21 cellular contexts compared by ENCODE assay signal in genomic region chr2:167702227-167702626, GRCh38.
DNase-seq lines count a peak whose midpoint lies in the region; ATAC-seq, FAIRE-seq and TF ChIP-seq lines count a peak whose summit lies in the region.
"Had no signal": no experiment of that assay in that cellular context is flagged by ENCODE, and none has a peak within 500 bp of the region (broad histone marks: within the 10 kb centered on the region; RNA-seq: fewer than 3 reads in every experiment).

No MANE protein-coding gene starts in this region.

- H3K9me1 ChIP-seq in K562 (ENCODE audit: control insufficient read depth, insufficient read depth, low read length) = no peaks in the 10 kb centered on the region

- H3K4me3 ChIP-seq in HepG2 (replicated peaks in 1 of 3; ENCODE audit: insufficient read depth in 1 of 3, low read depth in 2 of 3, low read length in 3 of 3) (no peak overlapping the region), right lobe of liver (no peak overlapping the region), K562 (no peak overlapping the region), OCI-LY7 (ENCODE audit: low read depth, low read length, poor library complexity, severe bottlenecking) (no peak overlapping the region)
- H3K4me3 ChIP-seq: A549; BLaER1 treated with 17β-estradiol and CSF1 and Interleukin-3, amounts not matched to agents 10 nM and 100 nM had no signal

- TF ChIP-seq EP300 in HepG2 (IDR thresholded peaks at IDR 0.05; ENCODE audit: low read depth in 2 of 2, low read length in 2 of 2) (no peak), HepG2 (CRISPR knock-in tag; IDR thresholded peaks at IDR 0.05; ENCODE audit: borderline replicate concordance) (no peak), K562 (IDR thresholded peaks at IDR 0.05; ENCODE audit: low read length) (no peak)

- no peaks in the 10 kb centered on the region for H3K9me3 Mint-ChIP-seq in nephron
- H3K9me3 Mint-ChIP-seq: CD4-positive, alpha-beta T cell; CD8-positive, alpha-beta T cell had no signal

- intact Hi-C loops in HepG2 (cut with micrococcal nuclease; ENCODE audit: unreplicated experiment) (no loop called here), right lobe of liver (cut with DNase I) (no loop called here), K562 (cut with micrococcal nuclease) (no loop called here), OCI-LY7 (cut with micrococcal nuclease; ENCODE audit: unreplicated experiment) (no loop called here)

- FAIRE-seq in HepG2 (lab: Jason Lieb, UNC) (no peak), K562 (lab: Jason Lieb, UNC) (no peak)
- FAIRE-seq: A549, D721Med, G401.6, GM12891, GM19239 had no signal

- H3K4me1 ChIP-seq in HepG2 (ENCODE audit: insufficient read depth, low read length) = peaks cover 5% of the 10 kb centered on the region; the same call in 1 of the 2 replicates
- H3K4me1 ChIP-seq in right lobe of liver = peaks cover 0 to 4% (median 0%) of the 10 kb centered on the region in 4 donors
- H3K4me1 ChIP-seq in K562 (replicated peaks in 1 of 2; ENCODE audit: control insufficient read depth in 2 of 2, insufficient read depth in 2 of 2, low read length in 2 of 2) = no peaks in the 10 kb centered on the region
- H3K4me1 ChIP-seq in OCI-LY7 (ENCODE audit: insufficient read depth, low read length, poor library complexity, severe bottlenecking) = no peaks in the 10 kb centered on the region
- H3K4me1 ChIP-seq: A549, Caco-2 had no signal

- H3K27me3 Mint-ChIP-seq in nephron (ENCODE audit: low read depth) = no peaks in the 10 kb centered on the region
- H3K27me3 Mint-ChIP-seq: B cell; CD4-positive, alpha-beta T cell had no signal

- H3K36me3 ChIP-seq in HepG2 (replicated peaks in 1 of 2; ENCODE audit: control insufficient read depth in 1 of 2, insufficient read depth in 2 of 2, low read length in 2 of 2) = no peaks in the 10 kb centered on the region
- no peaks in the 10 kb centered on the region for H3K36me3 ChIP-seq in right lobe of liver
- H3K36me3 ChIP-seq in K562 (ENCODE audit: control insufficient read depth, insufficient read depth, low read length) = no peaks in the 10 kb centered on the region
- no peaks in the 10 kb centered on the region for H3K36me3 ChIP-seq in OCI-LY7 (ENCODE audit: insufficient read depth, low read length)
- H3K36me3 ChIP-seq: BLaER1 treated with 17β-estradiol and CSF1 and Interleukin-3, amounts not matched to agents 10 nM and 100 nM had no signal

- in situ Hi-C loops in HepG2 (cut with HindIII; ENCODE audit: extremely low pct_ligation_motif_present, low pct_unique_long_range_greater_than_20kb) (no loop called here), K562 (cut with MboI) (no loop called here)

- no peaks in the 10 kb centered on the region for H3K9me2 ChIP-seq in OCI-LY7 (ENCODE audit: insufficient read depth, low read length)

- CTCF ChIA-PET in HepG2 (lab: Yijun Ruan, JAX; ENCODE audit: low intra/inter-chr PET ratio, low total read pairs) (no interaction called here), K562 (lab: Yijun Ruan, JAX; ENCODE audit: low intra/inter-chr PET ratio) (no interaction called here), OCI-LY7 (lab: Charles Lee; ENCODE audit: unreplicated experiment) (no interaction called here), HEK293T (lab: Yijun Ruan, JAX) (no interaction called here)

- WGBS in HepG2 (ENCODE audit: low lambda C conversion rate) = 42% methylated on average over 1 of the region's 1 CpG
- WGBS in right lobe of liver (ENCODE audit: insufficient coverage, low coverage, low lambda C conversion rate, missing lambda C conversion rate) = 86% methylated on average over 1 of the region's 1 CpG
- 0% methylated on average over 1 of the region's 1 CpG for WGBS in K562 (ENCODE audit: insufficient coverage, low coverage, missing lambda C conversion rate)

- H3K4me2 ChIP-seq in HepG2 (ENCODE audit: low read depth, low read length) (no peak overlapping the region), K562 (ENCODE audit: insufficient read depth, low read length) (no peak overlapping the region), OCI-LY7 (ENCODE audit: low read length) (no peak overlapping the region)
- H3K4me2 ChIP-seq: A549 had no signal

- no peak overlapping the region for H3K27ac ChIP-seq in HepG2 (ENCODE audit: extremely low read length, insufficient read depth, low read length)
- H3K27ac ChIP-seq in right lobe of liver = no peak overlapping the region
- no peak overlapping the region for H3K27ac ChIP-seq in K562 (ENCODE audit: extremely low read depth, low read depth, low read length)
- H3K27ac ChIP-seq in OCI-LY7 (ENCODE audit: low read depth, low read length, poor library complexity, severe bottlenecking) = no peak overlapping the region
- H3K27ac ChIP-seq: 22Rv1, A549, C4-2B had no signal

- TF ChIP-seq CTCF in HepG2 (CRISPR knock-in tag; IDR thresholded peaks at IDR 0.05) (no peak), right lobe of liver (IDR thresholded peaks at IDR 0.05) (no peak), K562 (IDR thresholded peaks at IDR 0.05 in 2 of 3, conservative IDR thresholded peaks at IDR 0.05 in 1 of 3; ENCODE audit: insufficient read depth in 2 of 3, low read depth in 1 of 3, low read length in 3 of 3) (no peak), nephron (IDR thresholded peaks at IDR 0.05; ENCODE audit: unreplicated experiment in 3 of 3) (no peak), OCI-LY7 (conservative IDR thresholded peaks at IDR 0.05; ENCODE audit: low read length) (no peak)

- H4K20me1 ChIP-seq in HepG2 (ENCODE audit: insufficient read depth, low read length) (no peaks in the 10 kb centered on the region), K562 (replicated peaks; ENCODE audit: control insufficient read depth, insufficient read depth, low read length) (no peaks in the 10 kb centered on the region), OCI-LY7 (ENCODE audit: insufficient read depth, low read length) (no peaks in the 10 kb centered on the region)
- H4K20me1 ChIP-seq: BLaER1 treated with 17β-estradiol and CSF1 and Interleukin-3, amounts not matched to agents 10 nM and 100 nM had no signal

- TF ChIP-seq RAD21 in HepG2 (CRISPR knock-in tag; IDR thresholded peaks at IDR 0.05) = no peak
- TF ChIP-seq RAD21 in K562 (CRISPR knock-in tag; conservative IDR thresholded peaks at IDR 0.05 in 1 of 2, IDR thresholded peaks at IDR 0.05 in 1 of 2) = no peak

- H3K4me1 Mint-ChIP-seq in nephron = peaks cover 14% of the 10 kb centered on the region
- H3K4me1 Mint-ChIP-seq: B cell had no signal

- H3K4me3 Mint-ChIP-seq in nephron = no peak overlapping the region
- H3K4me3 Mint-ChIP-seq: B cell; CD4-positive, alpha-beta T cell; CD8-positive, alpha-beta T cell had no signal

- H3K36me3 Mint-ChIP-seq in nephron (ENCODE audit: low read depth) = no peaks in the 10 kb centered on the region
- H3K36me3 Mint-ChIP-seq: CD8-positive, alpha-beta T cell had no signal

- no TSS peak for BruUV-seq in HepG2 (replicated peaks; lab: Mats Ljungman, UMichigan)
- BruUV-seq in K562 (replicated peaks; lab: Mats Ljungman, UMichigan) = no TSS peak
- BruUV-seq in OCI-LY7 (replicated peaks; lab: Mats Ljungman, UMichigan) = no TSS peak

- H3K27me3 ChIP-seq in HepG2 (ENCODE audit: control insufficient read depth in 1 of 2, insufficient read depth in 2 of 2, low read length in 2 of 2) (peaks cover 0 to 6% of the 10 kb centered on the region in 2 experiments; a peak in 1 of 5 replicates), right lobe of liver (no peaks in the 10 kb centered on the region), K562 (ENCODE audit: control insufficient read depth in 2 of 2, insufficient read depth in 2 of 2, low read length in 2 of 2) (no peaks in the 10 kb centered on the region)
- H3K27me3 ChIP-seq: BLaER1 treated with 17β-estradiol and CSF1 and Interleukin-3, amounts not matched to agents 10 nM and 100 nM had no signal

- peak overlapping the region in 2 of 3 experiments; percentile 43 to 86 for H3K27ac Mint-ChIP-seq in nephron
- H3K27ac Mint-ChIP-seq: B cell; CD4-positive, alpha-beta T cell; CD8-positive, alpha-beta T cell had no signal

- H3K79me2 ChIP-seq in HepG2 (ENCODE audit: insufficient read depth, low read length) (no peaks in the 10 kb centered on the region), K562 (ENCODE audit: control insufficient read depth, insufficient read depth, low read length) (no peaks in the 10 kb centered on the region), OCI-LY7 (ENCODE audit: insufficient read depth, low read depth, low read length) (no peaks in the 10 kb centered on the region)

- POLR2A ChIA-PET in HepG2 (lab: Yijun Ruan, JAX) = no interaction called here
- POLR2A ChIA-PET in K562 (lab: Yijun Ruan, JAX) = no interaction called here
- POLR2A ChIA-PET in OCI-LY7 (lab: Charles Lee) = no interaction called here
- POLR2A ChIA-PET in HEK293T (lab: Yijun Ruan, JAX) = no interaction called here

- H3K9ac ChIP-seq in HepG2 (ENCODE audit: insufficient read depth, low read depth, low read length) (no peak overlapping the region), K562 (ENCODE audit: insufficient read depth in 1 of 2, low read depth in 2 of 2, low read length in 2 of 2) (no peak overlapping the region)

- ATAC-seq in HepG2 (no peak), right lobe of liver (no peak), K562 (no peak)
- ATAC-seq: A549; CD8-positive, alpha-beta T cell had no signal

- no peak overlapping the region for H2AFZ ChIP-seq in HepG2 (ENCODE audit: low read length)
- no peak overlapping the region for H2AFZ ChIP-seq in K562 (ENCODE audit: low read depth, low read length)
- H2AFZ ChIP-seq in OCI-LY7 (ENCODE audit: low read length) = no peak overlapping the region

- no peak for TF ChIP-seq POLR2A in HepG2 (IDR thresholded peaks at IDR 0.05; ENCODE audit: insufficient read depth in 1 of 2, low read depth in 2 of 2, low read length in 2 of 2)
- TF ChIP-seq POLR2A in right lobe of liver (IDR thresholded peaks at IDR 0.05) = no peak
- TF ChIP-seq POLR2A in K562 (conservative IDR thresholded peaks at IDR 0.05) = no peak

- no peak for DNase-seq in HepG2 (ENCODE audit: low spot score)
- no peak for DNase-seq in right lobe of liver
- DNase-seq in K562 (ENCODE audit: extremely low read depth in 1 of 4, low spot score in 3 of 4) = no peak
- no peak for DNase-seq in OCI-LY7 (ENCODE audit: low spot score)
- DNase-seq in HEK293T (ENCODE audit: extremely low spot score) = no peak
- DNase-seq: AML-193; Caco-2; Calu3; CD4-positive, alpha-beta T cell; CD8-positive, alpha-beta T cell; GF-D8 had no signal

- H3K9me3 ChIP-seq in HepG2 (ENCODE audit: low read length) (no peaks in the 10 kb centered on the region), right lobe of liver (no peaks in the 10 kb centered on the region), K562 (replicated peaks; ENCODE audit: control insufficient read depth, insufficient read depth, low read depth, low read length) (no peaks in the 10 kb centered on the region), OCI-LY7 (ENCODE audit: low read length) (no peaks in the 10 kb centered on the region)
- H3K9me3 ChIP-seq: A549; BLaER1 treated with 17β-estradiol and CSF1 and Interleukin-3, amounts not matched to agents 10 nM and 100 nM; Caco-2 had no signal

TF ChIP-seq in K562, 482 proteins besides CTCF, POLR2A, EP300 and RAD21 (continues in another document):
- TF ChIP-seq POLR2H (tag; IDR thresholded peaks at IDR 0.05; ENCODE audit: low read depth) = no peak
- TF ChIP-seq RBM25 (IDR thresholded peaks at IDR 0.05; ENCODE audit: low read depth, low read length, severe bottlenecking) = no peak

TF ChIP-seq in HEK293T, 16 proteins besides CTCF, POLR2A, EP300 and RAD21 (continues in another document):
- no peak for TF ChIP-seq ELF4 (IDR thresholded peaks at IDR 0.05)
- no peak for TF ChIP-seq SP1 (IDR thresholded peaks at IDR 0.05)
- TF ChIP-seq FOXM1 (IDR thresholded peaks at IDR 0.05; ENCODE audit: borderline replicate concordance) = no peak

Comparison
In these comparisons a context has a peak if more than half of its experiments do, and no peak if none do; other contexts are left out.
1. Of the 241 proteins assayed by ChIP-seq in both HepG2 and K562: peak only in HepG2: none; only in K562: CEBPG; in both: CEBPB; in neither: 239.